ENCODE assay signal across 13 cellular contexts in the genomic region with DNA sequence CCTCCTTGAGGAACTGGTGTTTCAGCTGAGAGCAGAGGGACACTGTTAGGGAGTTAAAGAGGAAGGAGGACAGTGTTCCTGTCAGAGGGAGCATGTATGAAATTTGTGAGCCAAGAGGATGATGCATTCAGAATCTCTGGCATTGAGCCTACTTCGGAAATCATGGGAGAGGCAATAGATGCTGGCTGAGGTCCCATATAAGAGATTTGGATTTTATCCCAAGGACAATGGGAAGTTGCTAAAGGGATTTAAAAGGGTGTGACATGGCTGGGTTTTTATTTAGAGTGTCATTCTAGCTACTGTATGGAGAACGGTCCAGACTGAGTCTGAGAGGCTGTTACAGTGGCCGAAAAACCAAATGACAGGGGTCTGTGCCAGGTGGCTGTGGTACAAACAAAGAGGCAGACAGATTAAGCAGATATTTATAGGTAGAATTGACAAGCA.
A peak's percentile ranks its signal among the peaks of the same experiment; 100 is the strongest.
DNase-seq lines count a peak whose midpoint lies in the region; ATAC-seq and TF ChIP-seq lines count a peak whose summit lies in the region.
"Had no signal": no experiment of that assay in that cellular context is flagged by ENCODE, and none has a peak within 500 bp of the region (broad histone marks: within the 10 kb centered on the region; RNA-seq: fewer than 3 reads in every experiment).

No MANE protein-coding gene starts in this region.

- no peak overlapping the region for H3K4me3 ChIP-seq in fibroblast of mammary gland (ENCODE audit: control insufficient read depth, low read depth, low read length)
- H3K4me3 ChIP-seq in smooth muscle cell, result no peak overlapping the region
- H3K4me3 ChIP-seq: tibial artery had no signal

- peaks cover 7% of the 10 kb centered on the region for H3K4me1 ChIP-seq in smooth muscle cell (ENCODE audit: low read depth)
- H3K4me1 ChIP-seq: tibial artery had no signal

- peak; percentile 30 for ATAC-seq in sciatic nerve
- ATAC-seq in GM18858 (IDR thresholded peaks at IDR 0.05; ENCODE audit: unreplicated experiment), result no peak

- no peaks in the 10 kb centered on the region for H4K20me1 ChIP-seq in smooth muscle cell (ENCODE audit: low read depth)

- 87% methylated on average over 3 of the region's 3 CpGs for WGBS in smooth muscle cell (ENCODE audit: low lambda C conversion rate)

- no peak overlapping the region for H2AFZ ChIP-seq in smooth muscle cell (ENCODE audit: low read depth)

- no peak overlapping the region for H3K27ac ChIP-seq in smooth muscle cell (ENCODE audit: low read depth)
- H3K27ac ChIP-seq: 22Rv1, neutrophil, tibial artery had no signal

- H3K9ac ChIP-seq in smooth muscle cell (ENCODE audit: low read depth), result no peak overlapping the region

- no peak for TF ChIP-seq CTCF in fibroblast of mammary gland (conservative IDR thresholded peaks at IDR 0.05; ENCODE audit: control insufficient read depth, insufficient read depth, low read depth, low read length)
- TF ChIP-seq CTCF in smooth muscle cell (IDR thresholded peaks at IDR 0.05; ENCODE audit: borderline replicate concordance, insufficient read depth, poor library complexity, severe bottlenecking), result no peak

- H3K36me3 ChIP-seq in smooth muscle cell (ENCODE audit: low read depth), result no peaks in the 10 kb centered on the region
- H3K36me3 ChIP-seq: neutrophil, tibial artery had no signal

- DNase-seq in NCI-H2196 treated with DMSO at 0.1 percent for 48 hours (lab: John Stamatoyannopoulos, UW; ENCODE audit: unreplicated experiment) (peak; percentile 3), NCI-H2196 (lab: John Stamatoyannopoulos, UW; ENCODE audit: unreplicated experiment) (no peak), SHP77 treated with DMSO at 0.1 percent for 48 hours (lab: John Stamatoyannopoulos, UW) (peak; percentile 9), fibroblast of mammary gland (ENCODE audit: low read depth) (peak; percentile 30), sciatic nerve (ENCODE audit: low spot score) (no peak), smooth muscle cell (lab: John Stamatoyannopoulos, UW; ENCODE audit: unreplicated experiment) (no peak), kidney tubule cell (ENCODE audit: low spot score) (no peak)
- DNase-seq: central memory CD4-positive, alpha-beta T cell; NCI-H1436 treated with DMSO at 0.1 percent for 48 hours had no signal

- no peaks in the 10 kb centered on the region for H3K79me2 ChIP-seq in smooth muscle cell (ENCODE audit: low read depth)

- H3F3A ChIP-seq in smooth muscle cell (ENCODE audit: low read depth), result no peaks in the 10 kb centered on the region

- intact Hi-C loops in sciatic nerve (cut with DNase I), result no loop called here

- H3K27me3 ChIP-seq in smooth muscle cell (ENCODE audit: low read depth), result no peaks in the 10 kb centered on the region
- H3K27me3 ChIP-seq: neutrophil, tibial artery had no signal

- no peak overlapping the region for H3K4me2 ChIP-seq in smooth muscle cell

- no peaks in the 10 kb centered on the region for H3K9me3 ChIP-seq in smooth muscle cell (replicated peaks; ENCODE audit: low read depth)
- H3K9me3 ChIP-seq: neutrophil, tibial artery had no signal

Comparison
In these comparisons a context has a peak if more than half of its experiments do, and no peak if none do; other contexts are left out.
1. DNase-seq: peak in NCI-H2196 treated with DMSO at 0.1 percent for 48 hours (single experiment), SHP77 treated with DMSO at 0.1 percent for 48 hours (single experiment) and fibroblast of mammary gland (single experiment); none in NCI-H2196 (single experiment), sciatic nerve (single experiment), smooth muscle cell (single experiment) and kidney tubule cell (single experiment).